11 cellular contexts compared by ENCODE assay signal in the genomic region with DNA sequence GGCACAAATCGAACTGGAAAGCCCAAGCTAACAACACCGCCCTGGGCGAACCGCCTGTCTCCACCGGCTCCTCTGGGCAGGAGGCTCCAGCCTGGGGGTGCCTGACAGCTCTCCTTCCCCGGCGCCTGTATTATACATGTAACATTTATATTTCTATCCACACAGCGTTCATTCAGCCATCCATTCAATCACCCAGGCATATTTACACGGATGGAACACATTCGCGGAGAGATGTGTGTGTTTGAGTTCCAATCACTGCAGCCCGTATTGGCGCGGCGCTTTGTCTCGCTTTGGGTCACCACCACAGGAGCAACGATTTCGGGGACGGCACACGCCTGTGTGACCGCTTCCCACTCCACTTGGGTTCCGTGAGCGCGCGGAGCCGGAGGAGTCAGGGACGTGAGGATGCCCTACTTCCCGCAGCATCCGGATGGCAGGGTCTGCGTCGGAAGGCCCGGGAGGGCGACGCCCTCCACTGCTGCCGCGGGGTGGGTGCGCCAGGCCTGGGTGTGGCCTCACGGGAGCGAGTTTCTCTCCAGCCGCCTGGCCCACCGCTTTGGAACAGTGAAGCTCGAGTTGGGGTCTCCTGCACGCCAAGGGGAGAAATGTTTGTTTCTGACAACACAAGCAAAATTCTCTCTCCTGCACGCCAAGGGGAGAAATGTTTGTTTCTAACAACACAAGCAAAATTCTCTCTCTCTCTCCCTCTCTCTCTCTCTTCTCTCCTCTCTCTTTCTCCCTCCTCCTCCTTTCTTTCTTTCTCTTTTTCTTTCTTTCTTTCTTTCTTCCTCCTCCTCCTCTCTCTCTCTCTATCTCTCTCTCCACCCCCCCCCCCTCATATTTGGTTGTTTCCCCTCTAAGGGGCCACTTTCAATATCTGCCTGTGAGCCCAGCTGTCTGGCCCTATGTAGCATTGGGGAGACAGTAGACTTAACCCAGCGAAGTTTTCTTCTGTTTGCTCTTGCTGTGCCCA. TPM values are rescaled to one million over a fixed set of nuclear protein-coding genes. Genes with fewer than 3 reads are reported as not detected.
DNase-seq lines count a peak whose midpoint lies in the region; ATAC-seq and TF ChIP-seq lines count a peak whose summit lies in the region.
"Had no signal": no experiment of that assay in that cellular context is flagged by ENCODE, and none has a peak within 500 bp of the region (broad histone marks: within the 10 kb centered on the region; RNA-seq: fewer than 3 reads in every experiment).

No MANE protein-coding gene starts in this region.

- H3K36me3 Mint-ChIP-seq in neural crest cell (ENCODE audit: low read depth), result no peaks in the 10 kb centered on the region

- H3K4me3 ChIP-seq in MM.1S (ENCODE audit: low read length) (peak overlapping the region; percentile 72), ectodermal cell (ENCODE audit: insufficient read depth, low read depth, low read length) (peak overlapping the region; percentile 51)

- peak overlapping the region; percentile 97 for H3K4me2 ChIP-seq in MM.1S (ENCODE audit: low read depth, low read length)

- WGBS in ectodermal cell, 2 experiments, result 5 to 6% methylated on average over 45 of the region's 45 CpGs

- H3F3A ChIP-seq in MM.1S (ENCODE audit: insufficient read depth, low read length), result peaks cover 16% of the 10 kb centered on the region

- peak overlapping the region; percentile 93 for H2AFZ ChIP-seq in MM.1S (ENCODE audit: low read length)

- no peaks in the 10 kb centered on the region for H3K9me3 ChIP-seq in MM.1S (replicated peaks; ENCODE audit: insufficient read depth, low read length)
- no peaks in the 10 kb centered on the region for H3K9me3 ChIP-seq in ectodermal cell (ENCODE audit: control insufficient read depth, low read length)
- H3K9me3 ChIP-seq: colonic mucosa, thyroid gland had no signal

- ATAC-seq in HG03354 (IDR thresholded peaks at IDR 0.05; ENCODE audit: poor library complexity, severe bottlenecking, unreplicated experiment), result no peak

- no peaks in the 10 kb centered on the region for H3K9me2 ChIP-seq in MM.1S (replicated peaks; ENCODE audit: insufficient read depth, low read length)

- DNase-seq in D341Med (ENCODE audit: low spot score) (peak; percentile 28), MM.1S (no peak), neural crest cell (ENCODE audit: low read depth, low spot score) (no peak), SIG-M5 treated with dmso at 0.1 percent for 504 hours (lab: John Stamatoyannopoulos, UW; ENCODE audit: unreplicated experiment) (no peak), NCI-H2196 (lab: John Stamatoyannopoulos, UW; ENCODE audit: unreplicated experiment) (no peak)
- DNase-seq in effector CD8-positive, alpha-beta T cell (lab: John Stamatoyannopoulos, UW), result no peak

- no peaks in the 10 kb centered on the region for H4K20me1 ChIP-seq in MM.1S (ENCODE audit: insufficient read depth, low read length)

- H3K4me3 Mint-ChIP-seq in neural crest cell, result peak overlapping the region; percentile 89

- H3K4me1 ChIP-seq in MM.1S (ENCODE audit: low read length), result peaks cover 4% of the 10 kb centered on the region; the same call in 1 of the 2 replicates
- H3K4me1 ChIP-seq in ectodermal cell (ENCODE audit: control insufficient read depth, insufficient read depth, low read length), result peaks cover 8% of the 10 kb centered on the region
- H3K4me1 ChIP-seq: colonic mucosa had no signal

- H3K4me1 Mint-ChIP-seq in neural crest cell, result peaks cover 17% of the 10 kb centered on the region

- no peak overlapping the region for H3K27ac ChIP-seq in MM.1S (ENCODE audit: low read length)
- H3K27ac ChIP-seq in ectodermal cell (ENCODE audit: insufficient read depth, low read depth, low read length, poor library complexity, severe bottlenecking), result no peak overlapping the region
- H3K27ac ChIP-seq: colonic mucosa, thyroid gland, VCaP had no signal

- TF ChIP-seq CTCF in MM.1S (IDR thresholded peaks at IDR 0.05; ENCODE audit: low read length) (no peak), neural crest cell (conservative IDR thresholded peaks at IDR 0.05) (no peak)

- H3K79me2 ChIP-seq in MM.1S (ENCODE audit: low read length), result peaks cover 12% of the 10 kb centered on the region

- no peaks in the 10 kb centered on the region for H3K27me3 ChIP-seq in MM.1S (replicated peaks; ENCODE audit: insufficient read depth, low read length)
- peaks cover 95% of the 10 kb centered on the region for H3K27me3 ChIP-seq in ectodermal cell (ENCODE audit: control insufficient read depth, insufficient read depth, low read length, poor library complexity, severe bottlenecking)

- H3K9me3 Mint-ChIP-seq in neural crest cell, result no peaks in the 10 kb centered on the region

- H3K27ac Mint-ChIP-seq in neural crest cell (ENCODE audit: unreplicated experiment), result no peak overlapping the region

- H3K36me3 ChIP-seq in MM.1S (replicated peaks; ENCODE audit: insufficient read depth, low read length) (no peaks in the 10 kb centered on the region), ectodermal cell (ENCODE audit: control insufficient read depth, insufficient read depth, low read length) (no peaks in the 10 kb centered on the region)
- H3K36me3 ChIP-seq: colonic mucosa, thyroid gland had no signal

- peaks cover 96% of the 10 kb centered on the region for H3K27me3 Mint-ChIP-seq in neural crest cell (ENCODE audit: low read depth)

- H3K9ac ChIP-seq in MM.1S (ENCODE audit: low read length), result peak overlapping the region; percentile 89

RNA-seq across cellular contexts. Expression of gene SV2C, which starts 1.1 kb away (rescaled TPM):
- polyA plus RNA-seq in ectodermal cell (2013, experiment 1 of 4), result 3.1 TPM
- polyA plus RNA-seq in ectodermal cell (2013, experiment 2 of 4), result 3.9 TPM
- polyA plus RNA-seq in ectodermal cell (2013, experiment 3 of 4), result 1.6 TPM
- 2.7 TPM for polyA plus RNA-seq in ectodermal cell (2013, experiment 4 of 4)
- 0.33 and 0.66 TPM in 2 replicates for total RNA-seq in neural crest cell
